18 cellular contexts compared by ENCODE assay signal in genomic region chr2:51424418-51424817, GRCh38.
DNase-seq lines count a peak whose midpoint lies in the region; ATAC-seq and TF ChIP-seq lines count a peak whose summit lies in the region.
"Had no signal": no experiment of that assay in that cellular context is flagged by ENCODE, and none has a peak within 500 bp of the region (broad histone marks: within the 10 kb centered on the region; RNA-seq: fewer than 3 reads in every experiment).

No MANE protein-coding gene starts in this region.

- ATAC-seq in GM23338 (peak; percentile 82), RWPE2 (ENCODE audit: low read depth) (no peak; the same call in 2 of the 3 replicates), GM18907 (IDR thresholded peaks at IDR 0.05; ENCODE audit: unreplicated experiment) (no peak), GM21825 (IDR thresholded peaks at IDR 0.05; ENCODE audit: unreplicated experiment) (no peak), HG03378 (IDR thresholded peaks at IDR 0.05; ENCODE audit: unreplicated experiment) (no peak)
- ATAC-seq: activated CD4-positive, alpha-beta T cell treated with anti-CD3 and anti-CD28 coated beads for 36 hours had no signal

- H3K27ac ChIP-seq in GM23338 (ENCODE audit: low read depth) = no peak overlapping the region
- no peak overlapping the region for H3K27ac ChIP-seq in RWPE2 (ENCODE audit: poor library complexity, severe bottlenecking)
- H3K27ac ChIP-seq: GM23248, PC-9 had no signal

- peaks cover 1% of the 10 kb centered on the region for H3K27me3 Mint-ChIP-seq in GM23338 (ENCODE audit: insufficient read depth, low read depth, poor library complexity)
- H3K27me3 Mint-ChIP-seq: activated CD4-positive, alpha-beta T cell treated with anti-CD3 and anti-CD28 coated beads for 36 hours had no signal

- intact Hi-C loops in head of caudate nucleus (cut with DNase I) = no loop called here

- 0 out of 2 replicates have a peak, but pooled peaks cover 2% of the 10 kb centered on the region for H3K9me2 ChIP-seq in GM23338 (ENCODE audit: insufficient read depth)

- TF ChIP-seq CTCF in GM23338 (conservative IDR thresholded peaks at IDR 0.05; ENCODE audit: low read depth in 2 of 2) (peak; percentile 36 to 73; a peak in 3 of 4 replicates), RWPE2 (IDR thresholded peaks at IDR 0.05; ENCODE audit: poor library complexity, severe bottlenecking) (peak; percentile 7)

- no peaks in the 10 kb centered on the region for H3K9me3 ChIP-seq in RWPE2 (ENCODE audit: severe bottlenecking)

- no peaks in the 10 kb centered on the region for H3K79me2 ChIP-seq in GM23338 (replicated peaks; ENCODE audit: insufficient read depth)

- no peaks in the 10 kb centered on the region for H3K27me3 ChIP-seq in GM23338 (ENCODE audit: insufficient read depth)
- H3K27me3 ChIP-seq in RWPE2 (ENCODE audit: insufficient read depth, poor library complexity, severe bottlenecking) = no peaks in the 10 kb centered on the region

- H3K4me1 Mint-ChIP-seq in GM23338 = no peaks in the 10 kb centered on the region; the same call in 2 of the 3 replicates
- H3K4me1 Mint-ChIP-seq: activated CD4-positive, alpha-beta T cell treated with anti-CD3 and anti-CD28 coated beads for 36 hours had no signal

- no peaks in the 10 kb centered on the region for H4K20me1 ChIP-seq in GM23338 (replicated peaks; ENCODE audit: insufficient read depth)

- H3K4me3 ChIP-seq in GM23338 (no peak overlapping the region), RWPE2 (ENCODE audit: severe bottlenecking) (no peak overlapping the region)
- H3K4me3 ChIP-seq: GM23248, PC-9 had no signal

- H3K36me3 Mint-ChIP-seq in GM23338 (ENCODE audit: low read depth) = peaks cover 9% of the 10 kb centered on the region; the same call in 2 of the 3 replicates

- H3K36me3 ChIP-seq in GM23338 (ENCODE audit: insufficient read depth) (no peaks in the 10 kb centered on the region), RWPE2 (ENCODE audit: low read depth) (no peaks in the 10 kb centered on the region)

- H3K4me3 Mint-ChIP-seq in GM23338 = no peak overlapping the region
- H3K4me3 Mint-ChIP-seq: activated CD4-positive, alpha-beta T cell treated with anti-CD3 and anti-CD28 coated beads for 36 hours; T-helper 2 cell treated with Interferon-gamma antibody and Interleukin-4, amounts not matched to agents 5 μg/mL and 100 μg/mL, for 36 hours had no signal

- no peak overlapping the region for H3K4me2 ChIP-seq in GM23338
- H3K4me2 ChIP-seq: PC-9 had no signal

- peaks cover 25% of the 10 kb centered on the region for H3K9me3 Mint-ChIP-seq in GM23338

- no peak overlapping the region for H3K27ac Mint-ChIP-seq in GM23338
- H3K27ac Mint-ChIP-seq: activated CD4-positive, alpha-beta T cell treated with anti-CD3 and anti-CD28 coated beads for 36 hours; T-helper 2 cell treated with Interferon-gamma antibody and Interleukin-4, amounts not matched to agents 5 μg/mL and 100 μg/mL, for 36 hours had no signal

- H2AFZ ChIP-seq in GM23338 = no peak overlapping the region
- H2AFZ ChIP-seq: GM23248, PC-9 had no signal

- H3F3A ChIP-seq in GM23338 (replicated peaks; ENCODE audit: low read depth) = no peaks in the 10 kb centered on the region

- DNase-seq in A172 (ENCODE audit: low spot score) (peak; percentile 5), GM23338 (ENCODE audit: low spot score) (peak; percentile 29), RWPE2 (ENCODE audit: low spot score) (no peak), iPS-NIHi11 (ENCODE audit: low spot score) (peak; percentile 20), head of caudate nucleus (no peak)
- DNase-seq: activated CD4-positive, alpha-beta T cell treated with anti-CD3 and anti-CD28 coated beads for 36 hours; activated effector memory CD4-positive, alpha-beta T cell treated with anti-CD3 and anti-CD28 coated beads, Interleukin-2, amount 50 U/mL, for 16 hours; amygdala; cerebellar nuclear complex; GF-D8; GM23248; NCI-H510A treated with DMSO at 0.1 percent for 48 hours; stimulated activated CD4-positive, alpha-beta T cell treated with anti-CD3 and anti-CD28 coated beads, Interleukin-2, amount 100 ng/mL, for 48 hours had no signal

- H3K4me1 ChIP-seq in GM23338 (ENCODE audit: insufficient read depth) (no peaks in the 10 kb centered on the region), RWPE2 (ENCODE audit: insufficient read depth, poor library complexity, severe bottlenecking) (no peaks in the 10 kb centered on the region)

TF ChIP-seq in GM23338, 12 proteins besides CTCF, POLR2A, EP300 and RAD21 (continues in another document):
- TF ChIP-seq EZH2 (IDR thresholded peaks at IDR 0.05; ENCODE audit: low read depth, unreplicated experiment) = no peak
- TF ChIP-seq CREB1 (CRISPR knock-in tag; IDR thresholded peaks at IDR 0.05; ENCODE audit: low read depth) = no peak
- TF ChIP-seq JUNB (IDR thresholded peaks at IDR 0.05; ENCODE audit: unreplicated experiment) = no peak
- no peak for TF ChIP-seq NANOG (IDR thresholded peaks at IDR 0.05; ENCODE audit: borderline replicate concordance)
- no peak for TF ChIP-seq ZNF462 (CRISPR knock-in tag; IDR thresholded peaks at IDR 0.05)
- no peak for TF ChIP-seq POLR2AphosphoS5 (IDR thresholded peaks at IDR 0.05; ENCODE audit: low read depth)
- no peak for TF ChIP-seq ETS1 (IDR thresholded peaks at IDR 0.05)
- no peak for TF ChIP-seq STAT1 (IDR thresholded peaks at IDR 0.05; ENCODE audit: unreplicated experiment)

Comparison
In these comparisons a context has a peak if more than half of its experiments do, and no peak if none do; other contexts are left out.
1. DNase-seq: peak in A172 (single experiment), GM23338 (single experiment) and iPS-NIHi11 (single experiment); none in RWPE2 (single experiment) and head of caudate nucleus (0 of 42).